In the genomic region with DNA sequence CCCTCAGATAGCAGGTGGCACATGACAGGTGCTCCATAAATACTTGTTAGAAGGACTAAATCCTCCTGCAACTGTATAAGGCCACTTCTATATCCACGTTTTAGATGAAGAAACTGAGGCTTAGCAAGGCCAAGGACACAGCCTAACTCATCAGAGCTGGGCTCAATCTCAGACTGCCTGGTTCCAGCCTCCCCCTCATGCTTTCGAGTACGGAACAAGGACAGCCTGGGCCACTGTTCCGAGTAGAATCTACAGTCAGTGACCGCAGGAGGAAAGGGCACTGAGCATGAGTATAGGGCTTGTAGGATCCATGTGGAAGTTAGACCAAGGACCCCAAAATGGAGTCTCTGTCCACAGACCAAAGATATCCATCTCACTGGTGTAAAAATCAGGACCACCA, we compare ENCODE assay signal across 31 cellular contexts.
DNase-seq lines count a peak whose midpoint lies in the region; FAIRE-seq and TF ChIP-seq lines count a peak whose summit lies in the region.
"Had no signal": no experiment of that assay in that cellular context is flagged by ENCODE, and none has a peak within 500 bp of the region (broad histone marks: within the 10 kb centered on the region; RNA-seq: fewer than 3 reads in every experiment).

No MANE protein-coding gene starts in this region.

- H2BK5ac ChIP-seq in mesenchymal stem cell (ENCODE audit: low read depth, low read length, poor library complexity, severe bottlenecking) = no peak overlapping the region

- no peak overlapping the region for H4K8ac ChIP-seq in mesenchymal stem cell (ENCODE audit: low read length)

- 93% methylated on average over 5 of the region's 5 CpGs for WGBS in mesenchymal stem cell

- no peak overlapping the region for H3K27ac ChIP-seq in mesenchymal stem cell (ENCODE audit: low read length, poor library complexity, severe bottlenecking)
- no peak overlapping the region for H3K27ac ChIP-seq in Peyer's patch
- H3K27ac ChIP-seq: 22Rv1; A549; BLaER1; BLaER1 treated with 17β-estradiol and CSF1 and Interleukin-3, amounts not matched to agents 10 nM and 100 nM; C4-2B had no signal

- no peak overlapping the region for H3K4ac ChIP-seq in mesenchymal stem cell (ENCODE audit: low read depth in 1 of 2, low read length in 2 of 2)

- no peak overlapping the region for H2BK120ac ChIP-seq in mesenchymal stem cell (ENCODE audit: low read depth, low read length)

- H3K36me3 ChIP-seq in bronchial epithelial cell (ENCODE audit: control insufficient read depth, insufficient read depth, low read length) (peaks cover 3% of the 10 kb centered on the region), mesenchymal stem cell (ENCODE audit: control insufficient read depth in 1 of 2, insufficient read depth in 2 of 2, low read depth in 1 of 2, low read length in 2 of 2) (peaks cover 0 to 26% of the 10 kb centered on the region in 2 experiments), Peyer's patch (no peaks in the 10 kb centered on the region)
- H3K36me3 ChIP-seq: BE2C; BLaER1; BLaER1 treated with 17β-estradiol and CSF1 and Interleukin-3, amounts not matched to agents 10 nM and 100 nM had no signal

- no peak overlapping the region for H3K23ac ChIP-seq in mesenchymal stem cell (ENCODE audit: low read length in 2 of 2)

- peak; percentile 28 for FAIRE-seq in bronchial epithelial cell (lab: Jason Lieb, UNC)
- FAIRE-seq: A204.1, D721Med had no signal

- no peak overlapping the region for H3K4me3 ChIP-seq in bronchial epithelial cell (ENCODE audit: low read depth, low read length)
- H3K4me3 ChIP-seq in mesenchymal stem cell (ENCODE audit: insufficient read depth in 1 of 2, low read depth in 1 of 2, low read length in 2 of 2) = no peak overlapping the region
- no peak overlapping the region for H3K4me3 ChIP-seq in Peyer's patch
- H3K4me3 ChIP-seq: A549; BLaER1; BLaER1 treated with 17β-estradiol and CSF1 and Interleukin-3, amounts not matched to agents 10 nM and 100 nM had no signal

- no peak overlapping the region for H2AFZ ChIP-seq in mesenchymal stem cell (ENCODE audit: low read depth, low read length)

- H2BK12ac ChIP-seq in mesenchymal stem cell (ENCODE audit: low read length in 2 of 2) = no peak overlapping the region

- H3K18ac ChIP-seq in mesenchymal stem cell (ENCODE audit: low read depth in 1 of 2, low read length in 2 of 2) = no peak overlapping the region

- no peak overlapping the region for H3K14ac ChIP-seq in mesenchymal stem cell (ENCODE audit: low read length in 2 of 2)

- no peak overlapping the region for H3K9ac ChIP-seq in mesenchymal stem cell (ENCODE audit: low read length)
- H3K9ac ChIP-seq: BLaER1; BLaER1 treated with 17β-estradiol and CSF1 and Interleukin-3, amounts not matched to agents 10 nM and 100 nM had no signal

- H2BK15ac ChIP-seq in mesenchymal stem cell (ENCODE audit: low read depth, poor library complexity, severe bottlenecking) = no peak overlapping the region

- H3K27me3 ChIP-seq in bronchial epithelial cell (ENCODE audit: control insufficient read depth, insufficient read depth, low read length) = no peaks in the 10 kb centered on the region
- no peaks in the 10 kb centered on the region for H3K27me3 ChIP-seq in mesenchymal stem cell (ENCODE audit: control insufficient read depth in 1 of 2, insufficient read depth in 1 of 2, low read length in 2 of 2)
- H3K27me3 ChIP-seq in Peyer's patch = no peaks in the 10 kb centered on the region
- H3K27me3 ChIP-seq: BE2C; BLaER1; BLaER1 treated with 17β-estradiol and CSF1 and Interleukin-3, amounts not matched to agents 10 nM and 100 nM had no signal

- no peaks in the 10 kb centered on the region for H3K79me1 ChIP-seq in mesenchymal stem cell (replicated peaks; ENCODE audit: low read length, poor library complexity, severe bottlenecking)

- TF ChIP-seq CTCF in bronchial epithelial cell (IDR thresholded peaks at IDR 0.05; ENCODE audit: insufficient read depth, low read length, severe bottlenecking) (no peak), Peyer's patch (IDR thresholded peaks at IDR 0.05) (no peak)

- DNase-seq in bronchial epithelial cell (ENCODE audit: low read depth) (no peak), mesenchymal stem cell (no peak), Peyer's patch (no peak)
- no peak for DNase-seq in stimulated activated CD4-positive, alpha-beta T cell treated with anti-CD3 and anti-CD28 coated beads, Interleukin-2, amount 100 ng/mL, for 24 hours
- DNase-seq: 8988T; ACHN; AML-193; BE2C; C1 segment of cervical spinal cord; Caco-2; Calu3; CD4-positive, alpha-beta memory T cell; CD4-positive, alpha-beta T cell; CD4-positive, CD25-positive, alpha-beta regulatory T cell; CD8-positive, alpha-beta memory T cell; CD8-positive, alpha-beta T cell; COR-L47; DMS 273 treated with DMSO at 0.1 percent for 48 hours; DMS153; DMS53; DMS79; DMS79 treated with DMSO at 0.1 percent for 48 hours; DND-41; EL had no signal

- no peak for TF ChIP-seq POLR2A in Peyer's patch (IDR thresholded peaks at IDR 0.05)

- H3K4me2 ChIP-seq in mesenchymal stem cell (ENCODE audit: low read length, poor library complexity, severe bottlenecking) = no peak overlapping the region
- H3K4me2 ChIP-seq: A549; BLaER1; BLaER1 treated with 17β-estradiol and CSF1 and Interleukin-3, amounts not matched to agents 10 nM and 100 nM had no signal

- peak overlapping the region; percentile 53 for H4K91ac ChIP-seq in mesenchymal stem cell (ENCODE audit: low read length)

- H2AK5ac ChIP-seq in mesenchymal stem cell (ENCODE audit: low read length, severe bottlenecking) = no peak overlapping the region

- H3K4me1 ChIP-seq in mesenchymal stem cell (ENCODE audit: control insufficient read depth, insufficient read depth, low read depth, low read length) = no peaks in the 10 kb centered on the region
- H3K4me1 ChIP-seq in Peyer's patch = no peaks in the 10 kb centered on the region
- H3K4me1 ChIP-seq: A549; BE2C; BLaER1; BLaER1 treated with 17β-estradiol and CSF1 and Interleukin-3, amounts not matched to agents 10 nM and 100 nM; Caco-2 had no signal

- H3K9me3 ChIP-seq in mesenchymal stem cell (ENCODE audit: control insufficient read depth, low read length) (no peaks in the 10 kb centered on the region), Peyer's patch (no peaks in the 10 kb centered on the region)
- H3K9me3 ChIP-seq: A549; BE2C; BLaER1; BLaER1 treated with 17β-estradiol and CSF1 and Interleukin-3, amounts not matched to agents 10 nM and 100 nM; Caco-2 had no signal
